8 cellular contexts compared by ENCODE assay signal in genomic region chr19:12550205-12550604, GRCh38. TPM values are rescaled to one million over a fixed set of nuclear protein-coding genes. Genes with fewer than 3 reads are reported as not detected.
DNase-seq lines count a peak whose midpoint lies in the region; ATAC-seq, FAIRE-seq and TF ChIP-seq lines count a peak whose summit lies in the region.
"Not testable (repeated sequence)": the region's sequence is repeated elsewhere in the genome, so short reads cannot be mapped to it uniquely, and the experiment has no call there.

No MANE protein-coding gene starts in this region.

- not testable (repeated sequence) for FAIRE-seq in endothelial cell of umbilical vein (lab: Jason Lieb, UNC); keratinocyte (lab: Jason Lieb, UNC)

- not testable (repeated sequence) for H3K9me3 ChIP-seq in IMR-90 (ENCODE audit: control insufficient read depth, insufficient read depth, low read length); SK-N-MC (ENCODE audit: low read depth, low read length); adipocyte (ENCODE audit: control insufficient read depth, low read length); endothelial cell of umbilical vein (replicated peaks; ENCODE audit: control insufficient read depth, insufficient read depth, low read length); keratinocyte (ENCODE audit: control insufficient read depth, low read depth, low read length); neural progenitor cell (ENCODE audit: low read depth)

- not testable (repeated sequence) for H3K56ac ChIP-seq in IMR-90 (ENCODE audit: extremely low read depth, insufficient read depth, low read length)

- ATAC-seq in IMR-90 (ENCODE audit: low read depth) = not testable (repeated sequence)

- peaks cover 32% of the 10 kb centered on the region for H3K4me1 Mint-ChIP-seq in CD14-positive monocyte
- not testable (repeated sequence) for H3K4me1 Mint-ChIP-seq in neural progenitor cell

- intact Hi-C loops in CD14-positive monocyte (cut with micrococcal nuclease) = loop anchor here in 1 of 2 donors (2.0 to 10.0 kb wide), 3 partner anchors 65 to 119 kb away; partner anchors contain the start of genes ZNF490, ZNF709 and ZNF791
- intact Hi-C loops in IMR-90 (cut with micrococcal nuclease) = not testable (repeated sequence)
- intact Hi-C loops in endothelial cell of umbilical vein (cut with micrococcal nuclease) = loop anchor here (2.0 to 5.0 kb wide), 3 partner anchors 68 to 625 kb away; partner anchors contain the start of genes ZNF136, ZNF700 and ZNF709

- dilution Hi-C loops in IMR-90 (cut with HindIII; ENCODE audit: low sequenced_read_pairs, unreplicated experiment); endothelial cell of umbilical vein (cut with MboI; ENCODE audit: extremely low pct_ligation_motif_present, low sequenced_read_pairs); keratinocyte (cut with MboI; ENCODE audit: extremely low pct_ligation_motif_present, low sequenced_read_pairs): not testable (repeated sequence)

- in situ Hi-C loops in IMR-90 (cut with MboI; ENCODE audit: low sequenced_read_pairs) = not testable (repeated sequence)

- not testable (repeated sequence) for H2BK15ac ChIP-seq in IMR-90 (ENCODE audit: low read depth, low read length)

- peaks cover 19 to 39% of the 10 kb centered on the region in 2 experiments for H3K79me1 ChIP-seq in IMR-90 (ENCODE audit: low read depth in 1 of 2, low read length in 2 of 2)

- not testable (repeated sequence) for TF ChIP-seq RAD21 in IMR-90 (IDR thresholded peaks at IDR 0.05; ENCODE audit: low read length)

- H3K4me1 ChIP-seq in IMR-90 (ENCODE audit: control insufficient read depth, insufficient read depth, low read length); endothelial cell of umbilical vein (ENCODE audit: control insufficient read depth, extremely low read depth, insufficient read depth, low read length); keratinocyte (ENCODE audit: control insufficient read depth, extremely low read depth, insufficient read depth, low read length): not testable (repeated sequence)
- H3K4me1 ChIP-seq in adipocyte (ENCODE audit: control insufficient read depth, insufficient read depth, low read length) (peaks cover 17% of the 10 kb centered on the region), neural progenitor cell (peaks cover 12% of the 10 kb centered on the region)

- peaks cover 20% of the 10 kb centered on the region for H3F3A ChIP-seq in neural progenitor cell (ENCODE audit: low read depth)

- not testable (repeated sequence) for H2AK5ac ChIP-seq in IMR-90 (ENCODE audit: low read depth, low read length)

- peak overlapping the region; percentile 73; the same call in 1 of the 2 replicates for H3K4ac ChIP-seq in IMR-90 (ENCODE audit: low read depth, low read length)

- H4K91ac ChIP-seq in IMR-90 (ENCODE audit: insufficient read depth, low read depth, low read length) = not testable (repeated sequence)

- peaks cover 18% of the 10 kb centered on the region for H3K79me2 ChIP-seq in endothelial cell of umbilical vein (ENCODE audit: control insufficient read depth, insufficient read depth, low read length)
- H3K79me2 ChIP-seq in keratinocyte (ENCODE audit: control insufficient read depth, insufficient read depth, low read length) = peaks cover 39% of the 10 kb centered on the region
- H3K79me2 ChIP-seq in neural progenitor cell (ENCODE audit: low read depth) = peaks cover 56% of the 10 kb centered on the region

- H3K9ac ChIP-seq in IMR-90 (ENCODE audit: low read depth, low read length) (peak overlapping the region; percentile 77), SK-N-MC (ENCODE audit: insufficient read length) (peak overlapping the region; percentile 85), adipocyte (ENCODE audit: low read length) (peak overlapping the region; percentile 88), endothelial cell of umbilical vein (replicated peaks; ENCODE audit: extremely low read depth, insufficient read depth, low read length) (peak overlapping the region; percentile 68), keratinocyte (ENCODE audit: control insufficient read depth, extremely low read depth, insufficient read depth, low read length) (peak overlapping the region; percentile 93), neural progenitor cell (peak overlapping the region; percentile 87)

- H3K36me3 ChIP-seq in IMR-90 (ENCODE audit: control insufficient read depth, insufficient read depth, low read length); adipocyte (ENCODE audit: control insufficient read depth, insufficient read depth, low read length, severe bottlenecking); endothelial cell of umbilical vein (ENCODE audit: control insufficient read depth in 2 of 2, extremely low read depth in 1 of 2, insufficient read depth in 2 of 2, low read length in 2 of 2); keratinocyte (ENCODE audit: control insufficient read depth in 2 of 2, extremely low read depth in 1 of 2, insufficient read depth in 2 of 2, low read length in 2 of 2); neural progenitor cell: not testable (repeated sequence)
- peaks cover 15% of the 10 kb centered on the region for H3K36me3 ChIP-seq in SK-N-MC (ENCODE audit: insufficient read depth, low read length)

- peak overlapping the region; percentile 55 for H3K4me3 ChIP-seq in IMR-90 (ENCODE audit: insufficient read depth, low read depth, low read length)
- H3K4me3 ChIP-seq in SK-N-MC = peak overlapping the region; percentile 98
- H3K4me3 ChIP-seq in adipocyte (ENCODE audit: low read length) = peak overlapping the region; percentile 85
- H3K4me3 ChIP-seq in endothelial cell of umbilical vein (replicated peaks in 1 of 3; ENCODE audit: insufficient read depth in 1 of 3, low read depth in 1 of 3, low read length in 3 of 3) = peak overlapping the region; percentile 10 to 64 (median 62)
- peak overlapping the region; percentile 61 to 96 (median 94) for H3K4me3 ChIP-seq in keratinocyte (ENCODE audit: control insufficient read depth in 2 of 3, extremely low read depth in 1 of 3, insufficient read depth in 2 of 3, low read depth in 1 of 3, low read length in 3 of 3)
- peak overlapping the region; percentile 91 for H3K4me3 ChIP-seq in neural progenitor cell

- H2AK9ac ChIP-seq in IMR-90 (replicated peaks; ENCODE audit: low read depth, low read length, poor library complexity) = not testable (repeated sequence)

- H3K4me3 Mint-ChIP-seq in CD14-positive monocyte (peak overlapping the region; percentile 97 to 99), neural progenitor cell (peak overlapping the region; percentile 96)

- H4K20me1 ChIP-seq in IMR-90 (ENCODE audit: insufficient read depth, low read length); endothelial cell of umbilical vein (replicated peaks; ENCODE audit: control insufficient read depth, extremely low read depth, insufficient read depth, low read length); keratinocyte (ENCODE audit: control insufficient read depth, extremely low read depth, insufficient read depth, low read length); neural progenitor cell (ENCODE audit: low read depth): not testable (repeated sequence)

- H3K23ac ChIP-seq in IMR-90 (ENCODE audit: low read depth, low read length) = not testable (repeated sequence)

- peak overlapping the region in 1 of 2 experiments; percentile 53; a peak in 2 of 4 replicates for H4K8ac ChIP-seq in IMR-90 (ENCODE audit: low read depth in 2 of 2, low read length in 2 of 2)

- H3K27ac Mint-ChIP-seq in CD14-positive monocyte = peak overlapping the region; percentile 74 to 97 (median 91)
- not testable (repeated sequence) for H3K27ac Mint-ChIP-seq in neural progenitor cell

- H3K4me2 ChIP-seq in IMR-90 (ENCODE audit: low read depth, low read length) = peak overlapping the region; percentile 81
- H3K4me2 ChIP-seq in endothelial cell of umbilical vein (ENCODE audit: insufficient read depth, low read length) = peak overlapping the region; percentile 39
- peak overlapping the region; percentile 95 for H3K4me2 ChIP-seq in keratinocyte (ENCODE audit: control insufficient read depth, extremely low read depth, insufficient read depth, low read depth, low read length)
- H3K4me2 ChIP-seq in neural progenitor cell = peak overlapping the region; percentile 99

- H3K9me3 Mint-ChIP-seq in CD14-positive monocyte = peaks cover 21 to 38% (median 25%) of the 10 kb centered on the region in 7 donors
- peaks cover 41% of the 10 kb centered on the region for H3K9me3 Mint-ChIP-seq in neural progenitor cell

- not testable (repeated sequence) for H2BK20ac ChIP-seq in IMR-90 (ENCODE audit: low read depth, low read length)

- H3K14ac ChIP-seq in IMR-90 (replicated peaks; ENCODE audit: low read depth, low read length) = 0 out of 2 replicates have a peak overlapping the region, but pooled peaks have one; percentile 20

- not testable (repeated sequence) for DNase-seq in CD14-positive monocyte (ENCODE audit: low spot score); IMR-90; SK-N-MC (ENCODE audit: low read depth, low spot score); adipocyte (ENCODE audit: low read depth); endothelial cell of umbilical vein (ENCODE audit: low read depth, low spot score); keratinocyte (ENCODE audit: low read depth, low spot score); neural progenitor cell (ENCODE audit: low spot score)

- not testable (repeated sequence) for H3K9me1 ChIP-seq in IMR-90 (ENCODE audit: insufficient read depth, low read length); endothelial cell of umbilical vein (replicated peaks; ENCODE audit: control insufficient read depth, extremely low read depth, insufficient read depth, low read length); keratinocyte (ENCODE audit: control insufficient read depth, extremely low read depth, insufficient read depth, low read length)

- H3K36me3 Mint-ChIP-seq in CD14-positive monocyte (peaks cover 28 to 44% of the 10 kb centered on the region in 2 donors), neural progenitor cell (peaks cover 39% of the 10 kb centered on the region)

- TF ChIP-seq CTCF in CD14-positive monocyte (IDR thresholded peaks at IDR 0.05); IMR-90 (conservative IDR thresholded peaks at IDR 0.05; ENCODE audit: low read depth, low read length); endothelial cell of umbilical vein (IDR thresholded peaks at IDR 0.05; ENCODE audit: extremely low read depth in 1 of 2, insufficient read depth in 1 of 2, low read depth in 1 of 2, low read length in 2 of 2); keratinocyte (optimal IDR thresholded peaks at IDR 0.05 in 1 of 3, IDR thresholded peaks at IDR 0.05 in 1 of 3, conservative IDR thresholded peaks at IDR 0.05 in 1 of 3; ENCODE audit: extremely low read depth in 1 of 3, insufficient read depth in 2 of 3, low read length in 3 of 3); neural progenitor cell (IDR thresholded peaks at IDR 0.05): not testable (repeated sequence)

- H3K27ac ChIP-seq in IMR-90 (ENCODE audit: insufficient read depth, low read length) (peak overlapping the region; percentile 83), keratinocyte (ENCODE audit: control insufficient read depth, insufficient read depth, low read length) (peak overlapping the region; percentile 86), neural progenitor cell (peak overlapping the region; percentile 99), temporal lobe (ENCODE audit: low read depth, low read length) (peak overlapping the region; percentile 97)
- H3K27ac ChIP-seq in SK-N-MC; endothelial cell of umbilical vein (ENCODE audit: insufficient read depth, low read depth, low read length): not testable (repeated sequence)

- H3K18ac ChIP-seq in IMR-90 (ENCODE audit: low read depth, low read length) = not testable (repeated sequence)

- not testable (repeated sequence) for H2BK120ac ChIP-seq in IMR-90 (ENCODE audit: low read depth, low read length)

- H4K5ac ChIP-seq in IMR-90 (ENCODE audit: low read depth, low read length) = not testable (repeated sequence)

- not testable (repeated sequence) for TF ChIP-seq POLR2A in IMR-90 (IDR thresholded peaks at IDR 0.05; ENCODE audit: low read depth, low read length); endothelial cell of umbilical vein (IDR thresholded peaks at IDR 0.05; ENCODE audit: low read depth, low read length)

- no CpG with 5 or more reads among the region's 18 CpGs for WGBS in IMR-90 (ENCODE audit: extremely low coverage in 2 of 2, insufficient read length in 1 of 2), 2 experiments

- BruUV-seq in IMR-90 (replicated peaks; lab: Mats Ljungman, UMichigan); endothelial cell of umbilical vein (replicated peaks; lab: Mats Ljungman, UMichigan): not testable (repeated sequence)

- not testable (repeated sequence) for H3K27me3 ChIP-seq in IMR-90 (ENCODE audit: control insufficient read depth, insufficient read depth, low read length); adipocyte (replicated peaks; ENCODE audit: control insufficient read depth, insufficient read depth, low read length); endothelial cell of umbilical vein (ENCODE audit: control insufficient read depth in 2 of 2, insufficient read depth in 2 of 2, low read length in 2 of 2); keratinocyte (ENCODE audit: control insufficient read depth, extremely low read depth, insufficient read depth, low read length); neural progenitor cell

- not testable (repeated sequence) for H2AFZ ChIP-seq in IMR-90 (replicated peaks; ENCODE audit: low read length, poor library complexity); endothelial cell of umbilical vein (ENCODE audit: low read depth, low read length); neural progenitor cell (replicated peaks)
- peak overlapping the region; percentile 2 for H2AFZ ChIP-seq in keratinocyte (ENCODE audit: control insufficient read depth, low read length)

- CTCF ChIA-PET in IMR-90 (lab: Yijun Ruan, JAX) = interaction anchor here (0.6 kb wide), 1 partner anchor 12 kb away, joined by 9 read pairs; no protein-coding TSS in a partner anchor
- CTCF ChIA-PET in endothelial cell of umbilical vein (lab: Charles Lee) = interaction anchor here (0.8 kb wide), 1 partner anchor 61 kb away, joined by 4 read pairs; the partner anchor contains the start of genes ZNF490 and ZNF791

- POLR2A ChIA-PET in IMR-90 (lab: Charles Lee; ENCODE audit: unreplicated experiment) = interaction anchor here (0.6 kb wide), 1 partner anchor 243 kb away, joined by 3 read pairs; no protein-coding TSS in a partner anchor
- POLR2A ChIA-PET in endothelial cell of umbilical vein (lab: Charles Lee) = not testable (repeated sequence)

- H2BK5ac ChIP-seq in IMR-90 (ENCODE audit: low read depth, low read length, poor library complexity, severe bottlenecking) = not testable (repeated sequence)

- not testable (repeated sequence) for H3K27me3 Mint-ChIP-seq in CD14-positive monocyte (ENCODE audit: low read depth in 3 of 3); neural progenitor cell (ENCODE audit: insufficient read depth, low read depth)

RNA-seq across cellular contexts. Expression of gene ZNF564, which starts 1.1 kb away (rescaled TPM):
- polyA plus RNA-seq in CD14-positive monocyte (1 to 10 TPM; 8.4 TPM), IMR-90 (2012; rRNA removed) (1.2 and 1.5 TPM in 2 replicates), endothelial cell of umbilical vein (1.0 and 1.5 TPM in 2 replicates), keratinocyte (2.0 to 3.5 TPM (median 2.5 TPM) in 3 replicates)
- total RNA-seq in IMR-90 (2012; rRNA removed) (6.3 and 9.4 TPM in 2 replicates), endothelial cell of umbilical vein (6.5 and 7.1 TPM in 2 replicates), neural progenitor cell (ENCODE audit: low replicate concordance) (13.9 and 15.0 TPM in 2 replicates), temporal lobe (21.6 TPM)
- polyA plus RNA-seq in IMR-90 (2012; cell fraction: cytosol; rRNA removed) = 0.26 and 0.49 TPM in 2 replicates
- polyA plus RNA-seq in IMR-90 (2012; cell fraction: nucleus; rRNA removed; ENCODE audit: low replicate concordance) = 0.51 and 1.8 TPM in 2 replicates
- 1.8 and 2.0 TPM in 2 replicates for polyA plus RNA-seq in endothelial cell of umbilical vein (2011; cell fraction: cytosol; rRNA removed)
- 3.7 and 4.8 TPM in 2 replicates for polyA plus RNA-seq in endothelial cell of umbilical vein (2011; cell fraction: nucleus; rRNA removed)
- 3.4 and 4.3 TPM in 2 replicates for polyA plus RNA-seq in endothelial cell of umbilical vein (2012)
- polyA minus RNA-seq in endothelial cell of umbilical vein (3.0 and 3.7 TPM in 2 replicates), keratinocyte (1.9 to 6.2 TPM (median 2.8 TPM) in 3 replicates)
- polyA minus RNA-seq in endothelial cell of umbilical vein (2011; cell fraction: cytosol; rRNA and poly(A)+ RNA removed) = 1.5 TPM
- polyA minus RNA-seq in endothelial cell of umbilical vein (2011; cell fraction: nucleus; rRNA and poly(A)+ RNA removed) = 8.2 and 8.7 TPM in 2 replicates
- polyA plus RNA-seq in keratinocyte (2011; ENCODE audit: low read depth) = 3.8 TPM
- polyA plus RNA-seq in keratinocyte (2011; cell fraction: cytosol; rRNA removed) = 0.97 and 1.8 TPM in 2 replicates
- polyA plus RNA-seq in keratinocyte (2011; cell fraction: nucleus; rRNA removed) = 3.8 and 4.9 TPM in 2 replicates
- polyA plus RNA-seq in keratinocyte (2012; ENCODE audit: low replicate concordance) = 1.7 and 2.8 TPM in 2 replicates
- polyA minus RNA-seq in keratinocyte (2011; cell fraction: cytosol; rRNA and poly(A)+ RNA removed) = 3.1 TPM
- polyA minus RNA-seq in keratinocyte (2011; cell fraction: nucleus; rRNA and poly(A)+ RNA removed) = 3.4 and 6.1 TPM in 2 replicates

Comparison
In these comparisons a context has a peak if more than half of its experiments do, and no peak if none do; other contexts are left out.
1. H3K4me2 ChIP-seq: peak in every context shown above with its lines; median percentile 99 in neural progenitor cell; 95 in keratinocyte; 81 in IMR-90; 39 in endothelial cell of umbilical vein.